ENCODE assay signal across 8 cellular contexts in genomic region chr16:88453621-88454314, GRCh38. TPM values are rescaled to one million over a fixed set of nuclear protein-coding genes. Genes with fewer than 3 reads are reported as not detected.
DNase-seq lines count a peak whose midpoint lies in the region; ATAC-seq and TF ChIP-seq lines count a peak whose summit lies in the region.

No MANE protein-coding gene starts in this region.

- no peaks in the 10 kb centered on the region for H3K36me3 ChIP-seq in SK-N-SH (replicated peaks in 1 of 2; ENCODE audit: control insufficient read depth in 1 of 2, insufficient read depth in 2 of 2, low read length in 1 of 2)
- no peaks in the 10 kb centered on the region for H3K36me3 ChIP-seq in esophagus (ENCODE audit: control insufficient read depth in 2 of 2, insufficient read depth in 2 of 2, low read length in 1 of 2)

- H3K27me3 ChIP-seq in SK-N-SH (ENCODE audit: insufficient read depth) (no peaks in the 10 kb centered on the region), esophagus (ENCODE audit: control insufficient read depth in 1 of 2, insufficient read depth in 2 of 2, low read length in 2 of 2) (no peaks in the 10 kb centered on the region)

- H3K9me3 ChIP-seq in SK-N-SH (no peaks in the 10 kb centered on the region), esophagus (ENCODE audit: control insufficient read depth in 2 of 2, insufficient read depth in 1 of 2, low read depth in 1 of 2, low read length in 1 of 2) (no peaks in the 10 kb centered on the region)

- H3K4me2 ChIP-seq in SK-N-SH = peak overlapping the region; percentile 100

- H3K4me1 Mint-ChIP-seq in progenitor cell of endocrine pancreas (ENCODE audit: low read depth) = peaks cover 8% of the 10 kb centered on the region

- H4K20me1 ChIP-seq in SK-N-SH (ENCODE audit: insufficient read depth) = peaks cover 45% of the 10 kb centered on the region

- ATAC-seq in SK-N-SH treated with all-trans-retinoic acid at 6 μM for 48 hours (no peak), GM18505 (IDR thresholded peaks at IDR 0.05; ENCODE audit: unreplicated experiment) (no peak)

- H3K9me3 Mint-ChIP-seq in progenitor cell of endocrine pancreas (ENCODE audit: low read depth) = no peaks in the 10 kb centered on the region

- H3K4me1 ChIP-seq in SK-N-SH (ENCODE audit: control insufficient read depth in 1 of 2, insufficient read depth in 2 of 2, low read depth in 1 of 2, low read length in 1 of 2) = peaks cover 13 to 62% of the 10 kb centered on the region in 2 experiments; a peak in 3 of 4 replicates
- H3K4me1 ChIP-seq in esophagus (ENCODE audit: control insufficient read depth in 2 of 2, insufficient read depth in 2 of 2, low read length in 1 of 2) = peaks cover 15% of the 10 kb centered on the region in 2 donors

- TF ChIP-seq EP300 in SK-N-SH (IDR thresholded peaks at IDR 0.05; ENCODE audit: borderline replicate concordance in 1 of 2, low read depth in 1 of 2, low read length in 1 of 2) = no peak

- peaks cover 49% of the 10 kb centered on the region for H3K79me2 ChIP-seq in SK-N-SH (ENCODE audit: insufficient read depth)

- peak overlapping the region; percentile 40 to 73; a peak in 3 of 4 replicates for H3K27ac ChIP-seq in SK-N-SH (ENCODE audit: low read depth in 2 of 2, low read length in 1 of 2)
- no peak overlapping the region for H3K27ac ChIP-seq in esophagus (ENCODE audit: low read depth in 2 of 2, low read length in 1 of 2)

- WGBS in SK-N-SH (ENCODE audit: low lambda C conversion rate) = 0% methylated on average over 8 of the region's 77 CpGs
- WGBS in esophagus, 2 donors = 0 to 1% methylated on average over 38 to 77 of the region's 77 CpGs

- DNase-seq in SK-N-SH (peak; percentile 65), progenitor cell of endocrine pancreas (ENCODE audit: low spot score, unreplicated experiment) (no peak), NCI-H2171 treated with DMSO at 0.1 percent for 48 hours (lab: John Stamatoyannopoulos, UW) (no peak)
- DNase-seq in effector CD8-positive, alpha-beta T cell (lab: John Stamatoyannopoulos, UW) = no peak

- H3K9me2 ChIP-seq in SK-N-SH = no peaks in the 10 kb centered on the region

- H3K9ac ChIP-seq in SK-N-SH = peak overlapping the region; percentile 70

- H3K27ac Mint-ChIP-seq in progenitor cell of endocrine pancreas = no peak overlapping the region

- H3K4me3 ChIP-seq in SK-N-SH (ENCODE audit: low read depth in 2 of 2, low read length in 1 of 2) = peak overlapping the region; percentile 77 to 78
- H3K4me3 ChIP-seq in WI38 (ENCODE audit: low read depth, low read length) = peak overlapping the region; percentile 63
- peak overlapping the region; percentile 56 to 69 for H3K4me3 ChIP-seq in esophagus (ENCODE audit: low read depth in 1 of 2, low read length in 2 of 2)

- no peak for TF ChIP-seq POLR2A in GM18505 (IDR thresholded peaks at IDR 0.05; ENCODE audit: borderline replicate concordance, extremely low read depth, insufficient read depth, insufficient read length)

- no peaks in the 10 kb centered on the region for H3F3A ChIP-seq in SK-N-SH (replicated peaks; ENCODE audit: insufficient read depth)

- CTCF ChIA-PET in SK-N-SH (lab: Yijun Ruan, JAX) = interaction anchor here (1.2 to 3.0 kb wide), 3 partner anchors 11 to 62 kb away, joined by 4 to 13 read pairs (median 10); no protein-coding TSS in a partner anchor

- H2AFZ ChIP-seq in SK-N-SH (ENCODE audit: low read depth) = no peak overlapping the region

- POLR2A ChIA-PET in SK-N-SH (lab: Yijun Ruan, JAX) = interaction anchor here (0.9 to 1.6 kb wide), 2 partner anchors 11 to 35 kb away, joined by 3 to 8 read pairs; no protein-coding TSS in a partner anchor

- H3K36me3 Mint-ChIP-seq in progenitor cell of endocrine pancreas (ENCODE audit: insufficient read depth) = no peaks in the 10 kb centered on the region

- no peak for TF ChIP-seq RAD21 in SK-N-SH (IDR thresholded peaks at IDR 0.05; ENCODE audit: low read length)

- no peak for TF ChIP-seq CTCF in SK-N-SH (IDR thresholded peaks at IDR 0.05)
- no peak for TF ChIP-seq CTCF in WI38 (IDR thresholded peaks at IDR 0.05; ENCODE audit: low read depth, low read length)
- no peak for TF ChIP-seq CTCF in progenitor cell of endocrine pancreas (IDR thresholded peaks at IDR 0.05; ENCODE audit: unreplicated experiment)

- peak overlapping the region; percentile 87 for H3K4me3 Mint-ChIP-seq in progenitor cell of endocrine pancreas (ENCODE audit: low read depth)

- peaks cover 12% of the 10 kb centered on the region for H3K27me3 Mint-ChIP-seq in progenitor cell of endocrine pancreas

TF ChIP-seq in SK-N-SH, 30 proteins besides CTCF, POLR2A, EP300 and RAD21:
- 0 out of 2 replicates have a peak, but pooled peaks have one; percentile 20 for TF ChIP-seq MXI1 (IDR thresholded peaks at IDR 0.05; ENCODE audit: low read depth, low read length)
- TF ChIP-seq JUND (IDR thresholded peaks at IDR 0.05) = no peak
- TF ChIP-seq GATA2 (CRISPR knock-in tag; IDR thresholded peaks at IDR 0.05) = peak; percentile 81

TF ChIP-seq in SK-N-SH treated with all-trans-retinoic acid at 6 μM for 48 hours, 23 proteins besides CTCF, POLR2A, EP300 and RAD21:
- TF ChIP-seq, protein P1, sequence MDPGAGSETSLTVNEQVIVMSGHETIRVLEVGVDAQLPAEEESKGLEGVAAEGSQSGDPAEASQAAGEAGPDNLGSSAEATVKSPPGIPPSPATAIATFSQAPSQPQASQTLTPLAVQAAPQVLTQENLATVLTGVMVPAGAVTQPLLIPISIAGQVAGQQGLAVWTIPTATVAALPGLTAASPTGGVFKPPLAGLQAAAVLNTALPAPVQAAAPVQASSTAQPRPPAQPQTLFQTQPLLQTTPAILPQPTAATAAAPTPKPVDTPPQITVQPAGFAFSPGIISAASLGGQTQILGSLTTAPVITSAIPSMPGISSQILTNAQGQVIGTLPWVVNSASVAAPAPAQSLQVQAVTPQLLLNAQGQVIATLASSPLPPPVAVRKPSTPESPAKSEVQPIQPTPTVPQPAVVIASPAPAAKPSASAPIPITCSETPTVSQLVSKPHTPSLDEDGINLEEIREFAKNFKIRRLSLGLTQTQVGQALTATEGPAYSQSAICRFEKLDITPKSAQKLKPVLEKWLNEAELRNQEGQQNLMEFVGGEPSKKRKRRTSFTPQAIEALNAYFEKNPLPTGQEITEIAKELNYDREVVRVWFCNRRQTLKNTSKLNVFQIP (CRISPR knock-in tag; IDR thresholded peaks at IDR 0.05; ENCODE audit: borderline replicate concordance, low read depth) = no peak
- TF ChIP-seq OSR1 (CRISPR knock-in tag; IDR thresholded peaks at IDR 0.05) = no peak
- no peak for TF ChIP-seq ZNF8 (CRISPR knock-in tag; IDR thresholded peaks at IDR 0.05)
- no peak for TF ChIP-seq PPARA (CRISPR knock-in tag; IDR thresholded peaks at IDR 0.05; ENCODE audit: borderline replicate concordance)
- TF ChIP-seq ESRRG (CRISPR knock-in tag; IDR thresholded peaks at IDR 0.05) = no peak
- TF ChIP-seq GLIS3 (CRISPR knock-in tag; IDR thresholded peaks at IDR 0.05) = no peak
- TF ChIP-seq ZFP3 (CRISPR knock-in tag; IDR thresholded peaks at IDR 0.05) = no peak
- TF ChIP-seq, protein P2, sequence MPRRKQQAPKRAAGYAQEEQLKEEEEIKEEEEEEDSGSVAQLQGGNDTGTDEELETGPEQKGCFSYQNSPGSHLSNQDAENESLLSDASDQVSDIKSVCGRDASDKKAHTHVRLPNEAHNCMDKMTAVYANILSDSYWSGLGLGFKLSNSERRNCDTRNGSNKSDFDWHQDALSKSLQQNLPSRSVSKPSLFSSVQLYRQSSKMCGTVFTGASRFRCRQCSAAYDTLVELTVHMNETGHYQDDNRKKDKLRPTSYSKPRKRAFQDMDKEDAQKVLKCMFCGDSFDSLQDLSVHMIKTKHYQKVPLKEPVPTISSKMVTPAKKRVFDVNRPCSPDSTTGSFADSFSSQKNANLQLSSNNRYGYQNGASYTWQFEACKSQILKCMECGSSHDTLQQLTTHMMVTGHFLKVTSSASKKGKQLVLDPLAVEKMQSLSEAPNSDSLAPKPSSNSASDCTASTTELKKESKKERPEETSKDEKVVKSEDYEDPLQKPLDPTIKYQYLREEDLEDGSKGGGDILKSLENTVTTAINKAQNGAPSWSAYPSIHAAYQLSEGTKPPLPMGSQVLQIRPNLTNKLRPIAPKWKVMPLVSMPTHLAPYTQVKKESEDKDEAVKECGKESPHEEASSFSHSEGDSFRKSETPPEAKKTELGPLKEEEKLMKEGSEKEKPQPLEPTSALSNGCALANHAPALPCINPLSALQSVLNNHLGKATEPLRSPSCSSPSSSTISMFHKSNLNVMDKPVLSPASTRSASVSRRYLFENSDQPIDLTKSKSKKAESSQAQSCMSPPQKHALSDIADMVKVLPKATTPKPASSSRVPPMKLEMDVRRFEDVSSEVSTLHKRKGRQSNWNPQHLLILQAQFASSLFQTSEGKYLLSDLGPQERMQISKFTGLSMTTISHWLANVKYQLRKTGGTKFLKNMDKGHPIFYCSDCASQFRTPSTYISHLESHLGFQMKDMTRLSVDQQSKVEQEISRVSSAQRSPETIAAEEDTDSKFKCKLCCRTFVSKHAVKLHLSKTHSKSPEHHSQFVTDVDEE (CRISPR knock-in tag; IDR thresholded peaks at IDR 0.05) = no peak
- no peak for TF ChIP-seq BACH2 (CRISPR knock-in tag; IDR thresholded peaks at IDR 0.05; ENCODE audit: borderline replicate concordance)
- TF ChIP-seq ZFP30 (CRISPR knock-in tag; IDR thresholded peaks at IDR 0.05) = no peak
- no peak for TF ChIP-seq SNAI2 (CRISPR knock-in tag; IDR thresholded peaks at IDR 0.05)
- TF ChIP-seq TOX (CRISPR knock-in tag; IDR thresholded peaks at IDR 0.05; ENCODE audit: borderline replicate concordance) = no peak
- TF ChIP-seq ISL1 (CRISPR knock-in tag; IDR thresholded peaks at IDR 0.05) = no peak

RNA-seq across cellular contexts. Expression of gene ZFPM1, which starts 0.7 kb away (rescaled TPM):
- 0.54 and 1.2 TPM in 2 replicates for polyA plus RNA-seq in SK-N-SH (2012; rRNA removed)
- polyA plus RNA-seq in SK-N-SH (2012; cell fraction: cytosol; rRNA removed) = 0.54 and 1.0 TPM in 2 replicates
- polyA plus RNA-seq in SK-N-SH (2012; cell fraction: nucleus; rRNA removed) = 3.8 and 5.6 TPM in 2 replicates
- 1 to 10 TPM in 1 of 2 donors, under 1 TPM in 1; 0.98 to 2.6 TPM for polyA plus RNA-seq in esophagus
- 88.5 and 90.6 TPM in 2 replicates for total RNA-seq in progenitor cell of endocrine pancreas

Comparison
In these comparisons a context has a peak if more than half of its experiments do, and no peak if none do; other contexts are left out.
1. H3K27ac ChIP-seq: peak in SK-N-SH (2 of 2); none in esophagus (0 of 2).
2. Peak in every context shown above with its lines, with median percentiles within 50 percentile points of each other: H3K4me3 ChIP-seq.